9 cellular contexts compared by ENCODE assay signal in the genomic region with DNA sequence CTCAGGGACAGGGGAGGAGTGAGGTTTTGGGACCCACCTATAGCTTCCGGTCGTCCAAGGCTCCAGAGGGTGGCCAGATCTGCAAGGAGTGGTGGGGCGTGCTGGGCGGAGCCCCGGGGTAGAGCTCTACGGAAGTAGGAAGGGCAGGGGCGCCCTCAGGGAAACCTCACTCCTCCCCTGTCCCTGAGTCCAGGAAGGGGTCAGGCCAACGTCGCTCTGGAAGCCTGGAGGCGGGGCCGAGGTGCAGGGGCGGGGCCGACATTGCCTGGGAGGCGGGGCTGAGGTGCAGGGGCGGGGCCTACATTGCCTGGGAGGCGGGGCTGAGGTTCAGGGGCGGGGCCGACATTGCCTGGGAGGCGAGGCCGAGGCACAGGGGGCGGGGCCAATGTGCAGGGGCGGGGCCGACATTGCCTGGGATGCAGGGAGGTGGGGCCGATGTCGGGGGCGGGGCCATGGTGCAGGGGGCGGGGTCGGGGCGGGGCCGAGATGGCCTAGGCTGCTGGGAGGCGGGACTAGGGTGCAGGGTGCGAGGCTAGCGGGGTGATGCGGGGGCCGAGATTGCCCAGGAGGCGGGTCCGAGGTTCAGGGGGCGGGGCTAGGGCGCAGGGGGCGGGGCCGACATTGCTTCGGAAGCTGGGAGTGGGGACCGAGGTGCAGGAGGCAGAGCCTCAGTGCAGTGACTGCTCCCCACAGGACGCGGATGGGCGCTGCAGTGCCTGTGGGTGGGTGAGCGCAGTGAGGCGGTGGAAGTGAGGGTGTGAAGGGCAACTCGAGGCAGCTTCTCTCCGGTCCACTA. TPM values are rescaled to one million over a fixed set of nuclear protein-coding genes. Genes with fewer than 3 reads are reported as not detected.
DNase-seq lines count a peak whose midpoint lies in the region; ATAC-seq and TF ChIP-seq lines count a peak whose summit lies in the region.
"Had no signal": no experiment of that assay in that cellular context is flagged by ENCODE, and none has a peak within 500 bp of the region (broad histone marks: within the 10 kb centered on the region; RNA-seq: fewer than 3 reads in every experiment).

No MANE protein-coding gene starts in this region.

- H3K4me1 ChIP-seq in HCT116 (ENCODE audit: control insufficient read depth in 1 of 2, insufficient read depth in 2 of 2, low read length in 2 of 2) (peaks cover 16 to 27% of the 10 kb centered on the region in 2 experiments), RWPE2 (ENCODE audit: insufficient read depth, poor library complexity, severe bottlenecking) (no peaks in the 10 kb centered on the region), skeletal muscle tissue (ENCODE audit: control insufficient read depth in 3 of 3, insufficient read depth in 3 of 3, low read length in 3 of 3) (peaks cover 0 to 4% (median 0%) of the 10 kb centered on the region in 3 donors)

- CTCF ChIA-PET in HCT116 (lab: Charles Lee) = interaction anchor here (1.0 kb wide), 1 partner anchor 47 kb away, joined by 3 read pairs; a partner anchor contains a TSS

- intact Hi-C loops in HCT116 (cut with micrococcal nuclease) (loop anchor here (1.0 kb wide), 1 partner anchor 24 kb away; no protein-coding TSS in a partner anchor), Right ventricle myocardium superior (cut with DNase I) (no loop called here)

- peak overlapping the region; percentile 50; the same call in 1 of the 2 replicates for H3K9ac ChIP-seq in HCT116 (ENCODE audit: low read length)
- no peak overlapping the region for H3K9ac ChIP-seq in skeletal muscle tissue (ENCODE audit: low read depth in 1 of 3, low read length in 3 of 3)

- BruUV-seq in HCT116 (replicated peaks; lab: Mats Ljungman, UMichigan) = no TSS peak

- DNase-seq in HCT116 (ENCODE audit: low read depth, low spot score) (peak; percentile 72), RWPE2 (ENCODE audit: low spot score) (no peak), Right ventricle myocardium superior (peak; percentile 91), NCI-H1105 (lab: John Stamatoyannopoulos, UW) (no peak), pons (ENCODE audit: low spot score) (no peak)
- peak; percentile 33 for DNase-seq in activated effector memory CD4-positive, alpha-beta T cell treated with Interleukin-2 at 50 U/mL for 16 hours

- ATAC-seq in HCT116 (peak; percentile 83), RWPE2 (ENCODE audit: low read depth) (peak; percentile 66), Right ventricle myocardium superior (ENCODE audit: poor library complexity) (peak; percentile 78), HG02623 (IDR thresholded peaks at IDR 0.05; ENCODE audit: unreplicated experiment) (no peak)

- no peak overlapping the region for H2AFZ ChIP-seq in HCT116 (ENCODE audit: low read depth, low read length, poor library complexity, severe bottlenecking)

- RAD21 ChIA-PET in HCT116 (lab: Charles Lee; ENCODE audit: low non-redundant PET in 1 of 2, low total read pairs in 2 of 2, uncharacterized antibody in 2 of 2, unreplicated experiment in 2 of 2) = interaction anchor here in 1 of 2 experiments (0.6 to 1.8 kb wide), 3 partner anchors 30 to 128 kb away, joined by 3 to 4 read pairs (median 3); a partner anchor contains a TSS

- peak overlapping the region; percentile 64 for H3K27ac ChIP-seq in HCT116 (ENCODE audit: low read depth, low read length)
- no peak overlapping the region for H3K27ac ChIP-seq in RWPE2 (ENCODE audit: poor library complexity, severe bottlenecking)
- H3K27ac ChIP-seq in skeletal muscle tissue (ENCODE audit: low read depth, low read length) = no peak overlapping the region
- H3K27ac ChIP-seq: VCaP had no signal

- TF ChIP-seq POLR2A in HCT116 (IDR thresholded peaks at IDR 0.05; ENCODE audit: borderline replicate concordance, extremely low read depth, insufficient read depth, insufficient read length) = no peak

- H3K36me3 ChIP-seq in HCT116 (ENCODE audit: control insufficient read depth in 1 of 2, insufficient read depth in 2 of 2, low read length in 2 of 2) = no peaks in the 10 kb centered on the region
- no peaks in the 10 kb centered on the region for H3K36me3 ChIP-seq in RWPE2 (ENCODE audit: low read depth)
- H3K36me3 ChIP-seq in skeletal muscle tissue (ENCODE audit: control insufficient read depth in 3 of 3, insufficient read depth in 3 of 3, low read length in 3 of 3) = no peaks in the 10 kb centered on the region

- no peaks in the 10 kb centered on the region for H3K27me3 ChIP-seq in HCT116 (ENCODE audit: insufficient read depth, low read length)
- H3K27me3 ChIP-seq in RWPE2 (ENCODE audit: insufficient read depth, poor library complexity, severe bottlenecking) = peaks cover 13% of the 10 kb centered on the region
- peaks cover 20 to 28% (median 26%) of the 10 kb centered on the region in 3 donors for H3K27me3 ChIP-seq in skeletal muscle tissue (ENCODE audit: control insufficient read depth in 3 of 3, insufficient read depth in 3 of 3, low read length in 3 of 3)

- H3K4me2 ChIP-seq in HCT116 (ENCODE audit: low read length) = peak overlapping the region; percentile 83

- no peaks in the 10 kb centered on the region for H4K20me1 ChIP-seq in HCT116 (ENCODE audit: insufficient read depth)

- H3K9me2 ChIP-seq in HCT116 (ENCODE audit: insufficient read depth) = no peaks in the 10 kb centered on the region

- TF ChIP-seq CTCF in HCT116 (IDR thresholded peaks at IDR 0.05 in 2 of 3, conservative IDR thresholded peaks at IDR 0.05 in 1 of 3; ENCODE audit: borderline replicate concordance in 1 of 3, insufficient read depth in 1 of 3, low read depth in 2 of 3, low read length in 2 of 3) (no peak), RWPE2 (IDR thresholded peaks at IDR 0.05; ENCODE audit: poor library complexity, severe bottlenecking) (no peak)

- H3K4me3 ChIP-seq in HCT116 (replicated peaks in 1 of 2; ENCODE audit: low read depth in 1 of 2, low read length in 2 of 2) (peak overlapping the region; percentile 46 to 54), RWPE2 (ENCODE audit: severe bottlenecking) (peak overlapping the region; percentile 1), skeletal muscle tissue (ENCODE audit: low read length in 3 of 3) (peak overlapping the region in 2 of 3 donors; percentile 14 to 41)

- TF ChIP-seq RAD21 in HCT116 (IDR thresholded peaks at IDR 0.05; ENCODE audit: low read depth) = no peak

- no peaks in the 10 kb centered on the region for H3K79me2 ChIP-seq in HCT116 (ENCODE audit: insufficient read depth, low read length)

- H3K9me3 ChIP-seq in HCT116 (ENCODE audit: control insufficient read depth in 1 of 2, insufficient read depth in 1 of 2, low read depth in 1 of 2, low read length in 2 of 2) (no peaks in the 10 kb centered on the region), RWPE2 (ENCODE audit: severe bottlenecking) (peaks cover 4% of the 10 kb centered on the region), skeletal muscle tissue (ENCODE audit: control insufficient read depth in 3 of 3, low read length in 3 of 3) (peaks cover 0 to 2% (median 0%) of the 10 kb centered on the region in 3 donors)

- POLR2A ChIA-PET in HCT116 (lab: Charles Lee) = interaction anchor here (0.6 to 2.3 kb wide), 8 partner anchors 12 to 132 kb away, joined by 3 to 10 read pairs (median 4); a partner anchor contains a TSS

TF ChIP-seq in HCT116, 20 proteins besides CTCF, POLR2A, EP300 and RAD21:
- peak; percentile 80 for TF ChIP-seq POLR2AphosphoS5 (IDR thresholded peaks at IDR 0.05; ENCODE audit: low read depth, low read length)
- TF ChIP-seq ZFX (IDR thresholded peaks at IDR 0.05) = no peak

RNA-seq across cellular contexts. Expression of a gene that starts 4.9 kb away (rescaled TPM):
- total RNA-seq in HCT116 (2021; ENCODE audit: unreplicated experiment) = 43.7 TPM
- polyA plus RNA-seq in HCT116 (2012) = 28.5 and 34.2 TPM in 2 replicates
- total RNA-seq in Right ventricle myocardium superior = 32.9 TPM
- 13.0 TPM for total RNA-seq in skeletal muscle tissue

RNA-seq across cellular contexts. Expression of a gene that starts 8.6 kb away (rescaled TPM):
- total RNA-seq in HCT116 (2021; ENCODE audit: unreplicated experiment) (not detected), Right ventricle myocardium superior (not detected), skeletal muscle tissue (not detected)
- 0.12 and 0.16 TPM in 2 replicates for polyA plus RNA-seq in HCT116 (2012)

RNA-seq across cellular contexts. Expression of a gene that starts 27.7 kb away (rescaled TPM):
- total RNA-seq in HCT116 (2021; ENCODE audit: unreplicated experiment) = 29.1 TPM
- 25.7 and 26.1 TPM in 2 replicates for polyA plus RNA-seq in HCT116 (2012)
- 27.4 TPM for total RNA-seq in Right ventricle myocardium superior
- 7.3 TPM for total RNA-seq in skeletal muscle tissue

RNA-seq across cellular contexts. Expression of a gene that starts 40.8 kb away (rescaled TPM):
- 93.8 TPM for total RNA-seq in HCT116 (2021; ENCODE audit: unreplicated experiment)
- 87.9 and 89.0 TPM in 2 replicates for polyA plus RNA-seq in HCT116 (2012)
- 21.2 TPM for total RNA-seq in Right ventricle myocardium superior
- total RNA-seq in skeletal muscle tissue = 12.0 TPM

RNA-seq across cellular contexts. Expression of a gene that starts 47.1 kb away (rescaled TPM):
- 38.2 TPM for total RNA-seq in HCT116 (2021; ENCODE audit: unreplicated experiment)
- polyA plus RNA-seq in HCT116 (2012) = 30.6 and 31.5 TPM in 2 replicates
- not detected for total RNA-seq in Right ventricle myocardium superior
- not detected for total RNA-seq in skeletal muscle tissue

Comparison
In these comparisons a context has a peak if more than half of its experiments do, and no peak if none do; other contexts are left out.
1. DNase-seq: peak in HCT116 (single experiment), activated effector memory CD4-positive, alpha-beta T cell treated with Interleukin-2 at 50 U/mL for 16 hours (single experiment) and Right ventricle myocardium superior (single experiment); none in RWPE2 (single experiment), NCI-H1105 (single experiment) and pons (single experiment).
2. Peak in every context shown above with its lines, with median percentiles within 50 percentile points of each other: H3K4me3 ChIP-seq.